ENCODE assay signal across 9 cellular contexts in the genomic region with DNA sequence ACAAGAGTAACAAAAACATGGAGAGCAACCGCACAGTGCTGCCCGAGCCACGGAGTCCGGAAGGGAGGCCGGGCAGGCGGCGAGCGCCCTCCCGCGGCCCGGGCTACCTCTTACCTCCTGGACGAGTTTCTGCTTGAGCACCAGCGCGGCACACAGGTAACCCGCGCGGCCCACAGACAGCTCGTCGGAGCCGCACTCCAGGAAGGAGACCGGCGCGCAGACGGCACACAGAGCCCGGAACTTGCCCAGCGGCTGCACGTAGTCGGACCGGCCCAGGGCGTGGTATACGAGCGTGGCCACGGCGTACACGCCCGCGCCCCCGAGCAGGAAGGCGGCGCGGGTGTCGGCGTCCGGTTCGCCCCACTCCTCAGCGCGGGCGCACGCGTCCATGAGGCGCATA. TPM values are rescaled to one million over a fixed set of nuclear protein-coding genes. Genes with fewer than 3 reads are reported as not detected.
DNase-seq lines count a peak whose midpoint lies in the region; FAIRE-seq and TF ChIP-seq lines count a peak whose summit lies in the region.
"Not testable (repeated sequence)": the region's sequence is repeated elsewhere in the genome, so short reads cannot be mapped to it uniquely, and the experiment has no call there.
"Had no signal": no experiment of that assay in that cellular context is flagged by ENCODE, and none has a peak within 500 bp of the region (broad histone marks: within the 10 kb centered on the region; RNA-seq: fewer than 3 reads in every experiment).

No MANE protein-coding gene starts in this region.

- not testable (repeated sequence) for H3K27ac ChIP-seq in endothelial cell of umbilical vein (ENCODE audit: insufficient read depth, low read depth, low read length); stomach

- not testable (repeated sequence) for H3K9me1 ChIP-seq in endothelial cell of umbilical vein (replicated peaks; ENCODE audit: control insufficient read depth, extremely low read depth, insufficient read depth, low read length)

- H3K4me3 ChIP-seq in NB4 (ENCODE audit: low read depth, low read length): not testable (repeated sequence)
- H3K4me3 ChIP-seq in adipocyte (ENCODE audit: low read length) (peak overlapping the region; percentile 68), endothelial cell of umbilical vein (replicated peaks in 1 of 3; ENCODE audit: insufficient read depth in 1 of 3, low read depth in 1 of 3, low read length in 3 of 3) (peak overlapping the region in 1 of 3 experiments; percentile 18), stomach (peak overlapping the region; percentile 15 to 45 (median 22))

- not testable (repeated sequence) for H3K9me3 ChIP-seq in adipocyte (ENCODE audit: control insufficient read depth, low read length); endothelial cell of umbilical vein (replicated peaks; ENCODE audit: control insufficient read depth, insufficient read depth, low read length); stomach

- WGBS in stomach, 5 donors: 2 to 43% (median 18%) methylated on average over 6 to 24 of the region's 51 CpGs; no CpG with 5 or more reads in 1 of the 5 donors

- peak overlapping the region; percentile 75 for H3K4me3 Mint-ChIP-seq in Calu3 (ENCODE audit: low read depth, unreplicated experiment)
- peak overlapping the region; percentile 41 for H3K4me3 Mint-ChIP-seq in T-helper 1 cell treated with Interleukin-12 subunit alpha and Interleukin-12 subunit beta and Interleukin-4 antibody, amounts not matched to agents 30 μg/mL and 1 μg/mL, for 36 hours
- peak overlapping the region; percentile 74 to 86 (median 85) for H3K4me3 Mint-ChIP-seq in nephron

- H3K36me3 Mint-ChIP-seq in Calu3 (ENCODE audit: insufficient read depth, unreplicated experiment): peaks cover 12% of the 10 kb centered on the region
- not testable (repeated sequence) for H3K36me3 Mint-ChIP-seq in T-helper 1 cell treated with Interleukin-12 subunit alpha and Interleukin-12 subunit beta and Interleukin-4 antibody, amounts not matched to agents 30 μg/mL and 1 μg/mL, for 36 hours (ENCODE audit: low read depth); nephron (ENCODE audit: low read depth)

- not testable (repeated sequence) for H3K9ac ChIP-seq in adipocyte (ENCODE audit: low read length); endothelial cell of umbilical vein (replicated peaks; ENCODE audit: extremely low read depth, insufficient read depth, low read length)

- H3K4me1 Mint-ChIP-seq in Calu3 (ENCODE audit: low read depth, unreplicated experiment); T-helper 1 cell treated with Interleukin-12 subunit alpha and Interleukin-12 subunit beta and Interleukin-4 antibody, amounts not matched to agents 30 μg/mL and 1 μg/mL, for 36 hours (ENCODE audit: low read depth); nephron: not testable (repeated sequence)

- POLR2A ChIA-PET in endothelial cell of umbilical vein (lab: Charles Lee): not testable (repeated sequence)

- FAIRE-seq in endothelial cell of umbilical vein (lab: Jason Lieb, UNC): peak; percentile 62

- TF ChIP-seq EP300 in stomach (IDR thresholded peaks at IDR 0.05): not testable (repeated sequence)

- not testable (repeated sequence) for H3K27me3 ChIP-seq in adipocyte (replicated peaks; ENCODE audit: control insufficient read depth, insufficient read depth, low read length); endothelial cell of umbilical vein (ENCODE audit: control insufficient read depth in 2 of 2, insufficient read depth in 2 of 2, low read length in 2 of 2)
- H3K27me3 ChIP-seq in stomach: peaks cover 0 to 16% (median 15%) of the 10 kb centered on the region in 3 donors

- H4K20me1 ChIP-seq in endothelial cell of umbilical vein (replicated peaks; ENCODE audit: control insufficient read depth, extremely low read depth, insufficient read depth, low read length): not testable (repeated sequence)

- TF ChIP-seq POLR2A in NB4 (IDR thresholded peaks at IDR 0.05; ENCODE audit: extremely low read depth, insufficient read length); endothelial cell of umbilical vein (IDR thresholded peaks at IDR 0.05; ENCODE audit: low read depth, low read length); stomach (IDR thresholded peaks at IDR 0.05): not testable (repeated sequence)

- not testable (repeated sequence) for H3K27me3 Mint-ChIP-seq in Calu3 (ENCODE audit: unreplicated experiment); T-helper 1 cell treated with Interleukin-12 subunit alpha and Interleukin-12 subunit beta and Interleukin-4 antibody, amounts not matched to agents 30 μg/mL and 1 μg/mL, for 36 hours (ENCODE audit: low read depth)
- peaks cover 40% of the 10 kb centered on the region for H3K27me3 Mint-ChIP-seq in nephron (ENCODE audit: low read depth)

- not testable (repeated sequence) for H2AFZ ChIP-seq in endothelial cell of umbilical vein (ENCODE audit: low read depth, low read length)

- intact Hi-C loops in Calu3 (cut with micrococcal nuclease; ENCODE audit: unreplicated experiment): loop anchor here (2.0 kb wide), 1 partner anchor 75 kb away; no protein-coding TSS in a partner anchor
- intact Hi-C loops in endothelial cell of umbilical vein (cut with micrococcal nuclease); stomach (cut with DNase I; ENCODE audit: low total_unique reads): not testable (repeated sequence)

- not testable (repeated sequence) for H3K4me1 ChIP-seq in adipocyte (ENCODE audit: control insufficient read depth, insufficient read depth, low read length); endothelial cell of umbilical vein (ENCODE audit: control insufficient read depth, extremely low read depth, insufficient read depth, low read length)
- peaks cover 0 to 11% (median 0%) of the 10 kb centered on the region in 4 donors for H3K4me1 ChIP-seq in stomach

- not testable (repeated sequence) for BruUV-seq in Calu3 (replicated peaks; lab: Mats Ljungman, UMichigan); endothelial cell of umbilical vein (replicated peaks; lab: Mats Ljungman, UMichigan)

- peak overlapping the region; percentile 24 for H3K27ac Mint-ChIP-seq in Calu3 (ENCODE audit: unreplicated experiment)
- H3K27ac Mint-ChIP-seq in T-helper 1 cell treated with Interleukin-12 subunit alpha and Interleukin-12 subunit beta and Interleukin-4 antibody, amounts not matched to agents 30 μg/mL and 1 μg/mL, for 36 hours; nephron: not testable (repeated sequence)

- H3K4me2 ChIP-seq in endothelial cell of umbilical vein (ENCODE audit: insufficient read depth, low read length): peak overlapping the region; percentile 2

- H3K9me3 Mint-ChIP-seq in Calu3 (ENCODE audit: low read depth, unreplicated experiment); T-helper 1 cell treated with Interleukin-12 subunit alpha and Interleukin-12 subunit beta and Interleukin-4 antibody, amounts not matched to agents 30 μg/mL and 1 μg/mL, for 36 hours: not testable (repeated sequence)
- H3K9me3 Mint-ChIP-seq in nephron: peaks cover 16% of the 10 kb centered on the region

- dilution Hi-C loops in endothelial cell of umbilical vein (cut with MboI; ENCODE audit: extremely low pct_ligation_motif_present, low sequenced_read_pairs): not testable (repeated sequence)

- CTCF ChIA-PET in Calu3 (lab: Charles Lee): interaction anchor here (1.1 kb wide), 1 partner anchor 11 kb away, joined by 3 read pairs; no protein-coding TSS in a partner anchor
- CTCF ChIA-PET in endothelial cell of umbilical vein (lab: Charles Lee): not testable (repeated sequence)

- not testable (repeated sequence) for H3K79me2 ChIP-seq in endothelial cell of umbilical vein (ENCODE audit: control insufficient read depth, insufficient read depth, low read length)

- not testable (repeated sequence) for H3K36me3 ChIP-seq in adipocyte (ENCODE audit: control insufficient read depth, insufficient read depth, low read length, severe bottlenecking); endothelial cell of umbilical vein (ENCODE audit: control insufficient read depth in 2 of 2, extremely low read depth in 1 of 2, insufficient read depth in 2 of 2, low read length in 2 of 2); stomach

- peak; percentile 76 for DNase-seq in Calu3
- DNase-seq in NB4 (ENCODE audit: low read depth): peak; percentile 1
- DNase-seq in adipocyte (ENCODE audit: low read depth): peak; percentile 53
- DNase-seq in endothelial cell of umbilical vein (ENCODE audit: low read depth, low spot score): not testable (repeated sequence)
- peak; percentile 15 for DNase-seq in iPS-NIHi7 (ENCODE audit: extremely low spot score)
- DNase-seq in stomach: peak; percentile 41

- TF ChIP-seq CTCF in Calu3 (IDR thresholded peaks at IDR 0.05; ENCODE audit: unreplicated experiment) (peak; percentile 19), endothelial cell of umbilical vein (IDR thresholded peaks at IDR 0.05; ENCODE audit: extremely low read depth in 1 of 2, insufficient read depth in 1 of 2, low read depth in 1 of 2, low read length in 2 of 2) (peak in 1 of 2 donors; percentile 6), stomach (IDR thresholded peaks at IDR 0.05) (peak in 1 of 7 experiments; percentile 14)
- not testable (repeated sequence) for TF ChIP-seq CTCF in NB4 (IDR thresholded peaks at IDR 0.05; ENCODE audit: low read depth, low read length); nephron (IDR thresholded peaks at IDR 0.05; ENCODE audit: unreplicated experiment in 3 of 3)

RNA-seq across cellular contexts. Expression of gene FAM47C, which starts 22.8 kb away (rescaled TPM):
- total RNA-seq in Calu3 (2022): not detected in 2 replicates
- total RNA-seq in endothelial cell of umbilical vein: not detected in 2 replicates
- not detected in 2 replicates for polyA plus RNA-seq in endothelial cell of umbilical vein
- not detected in 2 replicates for polyA plus RNA-seq in endothelial cell of umbilical vein (2011; cell fraction: cytosol; rRNA removed)
- not detected in 2 replicates for polyA plus RNA-seq in endothelial cell of umbilical vein (2011; cell fraction: nucleus; rRNA removed)
- polyA plus RNA-seq in endothelial cell of umbilical vein (2012): not detected in 2 replicates
- not detected in 2 replicates for polyA minus RNA-seq in endothelial cell of umbilical vein
- not detected for polyA minus RNA-seq in endothelial cell of umbilical vein (2011; cell fraction: cytosol; rRNA and poly(A)+ RNA removed)
- not detected in 2 replicates for polyA minus RNA-seq in endothelial cell of umbilical vein (2011; cell fraction: nucleus; rRNA and poly(A)+ RNA removed)
- not detected for total RNA-seq in stomach
- not detected for polyA plus RNA-seq in stomach
- total RNA-seq: esophagus muscularis mucosa had no signal
